In genomic region chr4:17066972-17067371, GRCh38 we compare ENCODE assay signal across 13 cellular contexts.
A peak's percentile ranks its signal among the peaks of the same experiment; 100 is the strongest.
DNase-seq lines count a peak whose midpoint lies in the region; ATAC-seq lines count a peak whose summit lies in the region.
"Had no signal": no experiment of that assay in that cellular context is flagged by ENCODE, and none has a peak within 500 bp of the region (broad histone marks: within the 10 kb centered on the region; RNA-seq: fewer than 3 reads in every experiment).

No MANE protein-coding gene starts in this region.

- ATAC-seq in GM18861 (IDR thresholded peaks at IDR 0.05; ENCODE audit: unreplicated experiment), result no peak
- ATAC-seq in HG02852 (IDR thresholded peaks at IDR 0.05; ENCODE audit: unreplicated experiment), result no peak

- DNase-seq in GM04504 (ENCODE audit: low read depth) (peak; percentile 76), SW 1271 (lab: John Stamatoyannopoulos, UW) (peak; percentile 32 to 63), fibroblast of peridontal ligament (ENCODE audit: extremely low read depth) (peak; percentile 95), skeletal muscle cell (ENCODE audit: low read depth) (peak; percentile 68), medulla oblongata (ENCODE audit: extremely low spot score) (no peak)
- DNase-seq in central memory CD4-positive, alpha-beta T cell, result no peak
- DNase-seq: activated CD4-positive, alpha-beta T cell treated with anti-CD3 and anti-CD28 coated beads, Interleukin-2, amount 10 ng/mL, durations not matched to agents 7 days and 5 days; activated naive CD4-positive, alpha-beta T cell treated with anti-CD3 and anti-CD28 coated beads, Interleukin-2, amount 10 ng/mL, durations not matched to agents 7 days and 5 days; effector CD4-positive, alpha-beta T cell; stimulated activated CD4-positive, alpha-beta T cell treated with anti-CD3 and anti-CD28 coated beads, Interleukin-4, amount 100 ng/mL, for 4 hours; substantia nigra had no signal

- no peak overlapping the region for H3K4me3 ChIP-seq in skeletal muscle cell (ENCODE audit: low read depth, low read length)

Comparison
In these comparisons a context has a peak if more than half of its experiments do, and no peak if none do; other contexts are left out.
1. DNase-seq: peak in GM04504 (single experiment), SW 1271 (2 of 2), fibroblast of peridontal ligament (single experiment) and skeletal muscle cell (single experiment); none in medulla oblongata (single experiment) and central memory CD4-positive, alpha-beta T cell (single experiment).